In genomic region chr6:160462551-160463109, GRCh38 we compare ENCODE assay signal across 8 cellular contexts.
DNase-seq lines count a peak whose midpoint lies in the region; ATAC-seq, FAIRE-seq and TF ChIP-seq lines count a peak whose summit lies in the region.

No MANE protein-coding gene starts in this region.

- ATAC-seq in GM18499 (IDR thresholded peaks at IDR 0.05; ENCODE audit: insufficient read depth, unreplicated experiment) (peak; percentile 98), HG02588 (IDR thresholded peaks at IDR 0.05; ENCODE audit: unreplicated experiment) (peak; percentile 94), gastrocnemius medialis (no peak)
- ATAC-seq in naive thymus-derived CD8-positive, alpha-beta T cell, result peak; percentile 93 to 99

- no peak overlapping the region for H3K4me3 ChIP-seq in gastrocnemius medialis
- no peak overlapping the region for H3K4me3 ChIP-seq in kidney (ENCODE audit: low read length in 2 of 2)

- FAIRE-seq in kidney (lab: Jason Lieb, UNC), result no peak

- TF ChIP-seq CTCF in gastrocnemius medialis (IDR thresholded peaks at IDR 0.05 in 4 of 5, conservative IDR thresholded peaks at IDR 0.05 in 1 of 5) (no peak), kidney (IDR thresholded peaks at IDR 0.05; ENCODE audit: borderline replicate concordance, extremely low read depth, insufficient read depth) (no peak)

- no peak overlapping the region for H3K9ac ChIP-seq in kidney (ENCODE audit: low read length in 2 of 2)

- peaks cover 18 to 65% (median 32%) of the 10 kb centered on the region in 5 donors for H3K27me3 Mint-ChIP-seq in naive thymus-derived CD8-positive, alpha-beta T cell

- DNase-seq in NOMO-1 treated with DMSO at 0.1 percent for 48 hours (lab: John Stamatoyannopoulos, UW; ENCODE audit: unreplicated experiment) (peak; percentile 91), gastrocnemius medialis (no peak), kidney (no peak), NCI-H2227 treated with DMSO at 0.1 percent for 48 hours (lab: John Stamatoyannopoulos, UW) (no peak)
- peak; percentile 26 for DNase-seq in activated effector memory CD4-positive, alpha-beta T cell treated with Interleukin-2 at 50 U/mL for 16 hours
- DNase-seq in naive thymus-derived CD8-positive, alpha-beta T cell, result peak in 9 of 10 donors; percentile 28 to 92 (median 73)

- in situ Hi-C loops in gastrocnemius medialis (cut with MboI; ENCODE audit: low sequenced_read_pairs in 4 of 4), result loop anchor here in 3 of 4 donors (25.0 kb wide), 2 partner anchors 325 to 600 kb away; no protein-coding TSS in a partner anchor

- H3K27ac Mint-ChIP-seq in naive thymus-derived CD8-positive, alpha-beta T cell, result peak overlapping the region in 9 of 10 donors; percentile 4 to 86 (median 63)

- intact Hi-C loops in gastrocnemius medialis (cut with DNase I; ENCODE audit: low total_unique reads), result no loop called here
- intact Hi-C loops in kidney (cut with DNase I), result no loop called here

- H3K36me3 ChIP-seq in gastrocnemius medialis, result no peaks in the 10 kb centered on the region
- H3K36me3 ChIP-seq in kidney (ENCODE audit: control insufficient read depth in 1 of 2, insufficient read depth in 2 of 2, low read length in 2 of 2), result no peaks in the 10 kb centered on the region

- H3K4me1 Mint-ChIP-seq in naive thymus-derived CD8-positive, alpha-beta T cell, result peaks cover 26 to 75% (median 57%) of the 10 kb centered on the region in 4 donors

- peak overlapping the region; percentile 36 to 84 (median 70) for H3K4me3 Mint-ChIP-seq in naive thymus-derived CD8-positive, alpha-beta T cell

- peaks cover 0 to 2% (median 0%) of the 10 kb centered on the region in 9 donors for H3K9me3 Mint-ChIP-seq in naive thymus-derived CD8-positive, alpha-beta T cell

- H3K36me3 Mint-ChIP-seq in naive thymus-derived CD8-positive, alpha-beta T cell, result no peaks in the 10 kb centered on the region

- H3K4me1 ChIP-seq in gastrocnemius medialis (no peaks in the 10 kb centered on the region), kidney (ENCODE audit: control insufficient read depth in 1 of 2, insufficient read depth in 1 of 2, low read depth in 1 of 2, low read length in 2 of 2) (no peaks in the 10 kb centered on the region)

- POLR2A ChIA-PET in naive thymus-derived CD8-positive, alpha-beta T cell (lab: Charles Lee), result interaction anchor here (0.8 to 1.7 kb wide), 3 partner anchors 14 to 736 kb away, joined by 3 to 5 read pairs (median 4); no protein-coding TSS in a partner anchor

- TF ChIP-seq POLR2A in gastrocnemius medialis (IDR thresholded peaks at IDR 0.05), result no peak

- H3K9me3 ChIP-seq in gastrocnemius medialis (no peaks in the 10 kb centered on the region), kidney (ENCODE audit: control insufficient read depth in 1 of 2, low read length in 2 of 2) (no peaks in the 10 kb centered on the region)

- H3K27me3 ChIP-seq in gastrocnemius medialis, result no peaks in the 10 kb centered on the region

- no peak overlapping the region for H3K27ac ChIP-seq in gastrocnemius medialis
- no peak overlapping the region for H3K27ac ChIP-seq in kidney (ENCODE audit: low read depth in 2 of 2, low read length in 2 of 2)

Comparison
In these comparisons a context has a peak if more than half of its experiments do, and no peak if none do; other contexts are left out.
1. ATAC-seq: peak in GM18499 (single experiment), HG02588 (single experiment) and naive thymus-derived CD8-positive, alpha-beta T cell (2 of 2); none in gastrocnemius medialis (0 of 2).
2. DNase-seq: peak in NOMO-1 treated with DMSO at 0.1 percent for 48 hours (single experiment), activated effector memory CD4-positive, alpha-beta T cell treated with Interleukin-2 at 50 U/mL for 16 hours (single experiment) and naive thymus-derived CD8-positive, alpha-beta T cell (9 of 10); none in gastrocnemius medialis (0 of 2), kidney (single experiment) and NCI-H2227 treated with DMSO at 0.1 percent for 48 hours (single experiment).